10 cellular contexts compared by ENCODE assay signal in genomic region chr15:96342143-96342466, GRCh38. TPM values are rescaled to one million over a fixed set of nuclear protein-coding genes. Genes with fewer than 3 reads are reported as not detected.
A peak's percentile ranks its signal among the peaks of the same experiment; 100 is the strongest.
DNase-seq lines count a peak whose midpoint lies in the region; ATAC-seq and TF ChIP-seq lines count a peak whose summit lies in the region.
"Had no signal": no experiment of that assay in that cellular context is flagged by ENCODE, and none has a peak within 500 bp of the region (broad histone marks: within the 10 kb centered on the region; RNA-seq: fewer than 3 reads in every experiment).

No MANE protein-coding gene starts in this region.

- no peaks in the 10 kb centered on the region for H3K9me3 ChIP-seq in Peyer's patch
- H3K9me3 ChIP-seq in duodenal mucosa (ENCODE audit: control insufficient read depth in 1 of 2, low read length in 2 of 2), result no peaks in the 10 kb centered on the region
- peaks cover 2% of the 10 kb centered on the region for H3K9me3 ChIP-seq in thymus (ENCODE audit: control insufficient read depth)

- H3K4me3 ChIP-seq in Peyer's patch, result peak overlapping the region in 3 of 4 donors; percentile 44 to 85 (median 63)
- H3K4me3 ChIP-seq in duodenal mucosa (ENCODE audit: low read depth in 1 of 2, low read length in 2 of 2), result no peak overlapping the region
- no peak overlapping the region for H3K4me3 ChIP-seq in thymus (ENCODE audit: low read length)

- DNase-seq in Peyer's patch (no peak), mesothelial cell of epicardium (ENCODE audit: low spot score in 2 of 2, unreplicated experiment in 2 of 2) (no peak), SIG-M5 (lab: John Stamatoyannopoulos, UW) (no peak), HuH-7.5 (ENCODE audit: low spot score) (no peak)
- DNase-seq: NCI-H69, T-cell had no signal

- H3K27me3 ChIP-seq in Peyer's patch (no peaks in the 10 kb centered on the region), duodenal mucosa (ENCODE audit: control insufficient read depth in 1 of 2, insufficient read depth in 2 of 2, low read length in 2 of 2) (peaks cover 8 to 16% of the 10 kb centered on the region in 2 donors), thymus (ENCODE audit: control insufficient read depth, insufficient read depth) (peaks cover 82% of the 10 kb centered on the region)

- ATAC-seq in GM21825 (IDR thresholded peaks at IDR 0.05; ENCODE audit: unreplicated experiment), result no peak
- ATAC-seq: T-cell had no signal

- H3K9me3 Mint-ChIP-seq in mesothelial cell of epicardium, result no peaks in the 10 kb centered on the region
- H3K9me3 Mint-ChIP-seq: T-cell had no signal

- peak overlapping the region; percentile 95 for H3K27ac Mint-ChIP-seq in mesothelial cell of epicardium
- H3K27ac Mint-ChIP-seq: T-cell had no signal

- peaks cover 0 to 40% (median 0%) of the 10 kb centered on the region in 4 donors for H3K4me1 ChIP-seq in Peyer's patch
- peaks cover 41 to 45% of the 10 kb centered on the region in 2 donors for H3K4me1 ChIP-seq in duodenal mucosa (ENCODE audit: control insufficient read depth in 1 of 2, insufficient read depth in 2 of 2, low read length in 2 of 2)
- no peaks in the 10 kb centered on the region for H3K4me1 ChIP-seq in thymus (ENCODE audit: control insufficient read depth, insufficient read depth, low read length)

- peak overlapping the region; percentile 89 for H3K4me3 Mint-ChIP-seq in mesothelial cell of epicardium

- H3K27me3 Mint-ChIP-seq in mesothelial cell of epicardium (ENCODE audit: low read depth), result no peaks in the 10 kb centered on the region

- H3K27ac ChIP-seq in Peyer's patch, result peak overlapping the region; percentile 62 to 95 (median 78)
- peak overlapping the region; percentile 14 for H3K27ac ChIP-seq in duodenal mucosa (ENCODE audit: low read depth, low read length)
- peak overlapping the region; percentile 42 for H3K27ac ChIP-seq in thymus (ENCODE audit: low read depth)
- H3K27ac ChIP-seq: cardiac muscle cell had no signal

- no peak overlapping the region for H3K9ac ChIP-seq in duodenal mucosa (ENCODE audit: low read depth in 1 of 2, low read length in 2 of 2)

- H3K36me3 Mint-ChIP-seq in mesothelial cell of epicardium, result peaks cover 17% of the 10 kb centered on the region
- H3K36me3 Mint-ChIP-seq: T-cell had no signal

- no peaks in the 10 kb centered on the region for H3K36me3 ChIP-seq in Peyer's patch
- H3K36me3 ChIP-seq in duodenal mucosa (ENCODE audit: control insufficient read depth in 1 of 2, insufficient read depth in 2 of 2, low read length in 2 of 2), result no peaks in the 10 kb centered on the region
- no peaks in the 10 kb centered on the region for H3K36me3 ChIP-seq in thymus (ENCODE audit: control insufficient read depth, insufficient read depth)
- H3K36me3 ChIP-seq: cardiac muscle cell had no signal

- TF ChIP-seq CTCF in Peyer's patch (IDR thresholded peaks at IDR 0.05) (no peak), mesothelial cell of epicardium (IDR thresholded peaks at IDR 0.05; ENCODE audit: unreplicated experiment) (no peak)

- WGBS in thymus, result 13% methylated on average over 6 of the region's 6 CpGs

- TF ChIP-seq POLR2A in Peyer's patch (IDR thresholded peaks at IDR 0.05), result no peak

- peaks cover 93% of the 10 kb centered on the region for H3K4me1 Mint-ChIP-seq in mesothelial cell of epicardium

RNA-seq across cellular contexts. Expression of gene NR2F2, which starts 11.6 kb away (rescaled TPM):
- 10 to 100 TPM in 3 of 4 donors, 1 to 10 TPM in 1; 7.9 to 20.9 (median 15.3) TPM for total RNA-seq in Peyer's patch
- total RNA-seq in mesothelial cell of epicardium, result 126 to 134 TPM (median 128 TPM) in 3 replicates
- 11.9 TPM for polyA plus RNA-seq in thymus

Comparison
In these comparisons a context has a peak if more than half of its experiments do, and no peak if none do; other contexts are left out.
1. H3K27ac ChIP-seq: peak in every context shown above with its lines; median percentile 78 in Peyer's patch; 42 in thymus; 14 in duodenal mucosa.
2. H3K4me3 ChIP-seq: peak in Peyer's patch (3 of 4); none in duodenal mucosa (0 of 2) and thymus (single experiment).